ENCODE assay signal across 2 cellular contexts in genomic region chr6:43817192-43817591, GRCh38.
TF ChIP-seq lines count a peak whose summit lies in the region.

No MANE protein-coding gene starts in this region.

TF ChIP-seq in A549, 52 proteins besides CTCF, POLR2A, EP300 and RAD21:
- TF ChIP-seq SMC3 (IDR thresholded peaks at IDR 0.05) (peak; percentile 58), GATA3 (IDR thresholded peaks at IDR 0.05; ENCODE audit: borderline replicate concordance) (no peak)

TF ChIP-seq in endothelial cell of umbilical vein, 7 proteins besides CTCF, POLR2A, EP300 and RAD21:
- TF ChIP-seq EZH2 (IDR thresholded peaks at IDR 0.05; ENCODE audit: borderline replicate concordance, low read depth, low read length, severe bottlenecking) (no peak), POLR2AphosphoS5 (IDR thresholded peaks at IDR 0.05; ENCODE audit: insufficient read depth, low read depth, low read length) (no peak), FOS (IDR thresholded peaks at IDR 0.05; ENCODE audit: borderline replicate concordance, insufficient read depth, low read length) (no peak), MAX (IDR thresholded peaks at IDR 0.05; ENCODE audit: insufficient read depth, insufficient read length) (no peak), MYC (IDR thresholded peaks at IDR 0.05; ENCODE audit: low read depth, low read length) (no peak), JUN (IDR thresholded peaks at IDR 0.05; ENCODE audit: borderline replicate concordance, insufficient read depth, insufficient read length, low read depth) (no peak), GATA2 (IDR thresholded peaks at IDR 0.05; ENCODE audit: insufficient read depth, insufficient read length, low read depth, low read length) (no peak)
TF ChIP-seq in endothelial cell of umbilical vein: peak in this region for 0.
